Comparison of ENCODE assay signal across 17 cellular contexts in genomic region chr11:117073539-117073938, GRCh38. TPM values are rescaled to one million over a fixed set of nuclear protein-coding genes. Genes with fewer than 3 reads are reported as not detected.
DNase-seq lines count a peak whose midpoint lies in the region; ATAC-seq, FAIRE-seq and TF ChIP-seq lines count a peak whose summit lies in the region.
"Had no signal": no experiment of that assay in that cellular context is flagged by ENCODE, and none has a peak within 500 bp of the region (broad histone marks: within the 10 kb centered on the region; RNA-seq: fewer than 3 reads in every experiment).

No MANE protein-coding gene starts in this region.

- H3K36me3 ChIP-seq in astrocyte (ENCODE audit: insufficient read depth, low read length) (no peaks in the 10 kb centered on the region), neural progenitor cell (no peaks in the 10 kb centered on the region)

- ATAC-seq in HG02798 (IDR thresholded peaks at IDR 0.05; ENCODE audit: poor library complexity, unreplicated experiment) (peak; percentile 42), natural killer cell (no peak)

- TF ChIP-seq CTCF in CD14-positive monocyte (IDR thresholded peaks at IDR 0.05) (no peak), astrocyte (IDR thresholded peaks at IDR 0.05; ENCODE audit: insufficient read depth, low read depth, low read length) (no peak), natural killer cell (IDR thresholded peaks at IDR 0.05) (no peak), neural progenitor cell (IDR thresholded peaks at IDR 0.05) (no peak)

- H3F3A ChIP-seq in neural progenitor cell (ENCODE audit: low read depth): peaks cover 11% of the 10 kb centered on the region

- no peak for DNase-seq in CD14-positive monocyte (ENCODE audit: low spot score)
- no peak for DNase-seq in astrocyte (ENCODE audit: low read depth)
- no peak for DNase-seq in natural killer cell
- no peak for DNase-seq in neural progenitor cell (ENCODE audit: low spot score)
- no peak for DNase-seq in cerebellar nuclear complex (lab: John Stamatoyannopoulos, UW)
- DNase-seq in NCI-H510A (lab: John Stamatoyannopoulos, UW): no peak
- no peak for DNase-seq in C1 segment of cervical spinal cord (lab: John Stamatoyannopoulos, UW)
- DNase-seq: activated CD8-positive, alpha-beta memory T cell treated with anti-CD3 and anti-CD28 coated beads for 24 hours; NCI-H1048; NCI-H446; stimulated activated CD4-positive, alpha-beta T cell treated with anti-CD3 and anti-CD28 coated beads, Interleukin-2, amount 100 ng/mL, for 48 hours; stimulated activated naive CD4-positive, alpha-beta T cell treated with Interleukin-2 at 50 U/mL for 16 hours had no signal

- peaks cover 67% of the 10 kb centered on the region for H3K4me1 Mint-ChIP-seq in CD14-positive monocyte
- peaks cover 58% of the 10 kb centered on the region for H3K4me1 Mint-ChIP-seq in astrocyte (ENCODE audit: low read depth, unreplicated experiment)
- H3K4me1 Mint-ChIP-seq in natural killer cell: peaks cover 61 to 66% of the 10 kb centered on the region in 2 donors
- H3K4me1 Mint-ChIP-seq in neural progenitor cell: peaks cover 19% of the 10 kb centered on the region

- H3K4me3 ChIP-seq in astrocyte (ENCODE audit: insufficient read depth, low read depth, low read length) (no peak overlapping the region), neural progenitor cell (no peak overlapping the region)
- H3K4me3 ChIP-seq: lung had no signal

- H4K20me1 ChIP-seq in astrocyte (ENCODE audit: insufficient read depth, low read length) (peaks cover 83% of the 10 kb centered on the region), neural progenitor cell (ENCODE audit: low read depth) (peaks cover 28% of the 10 kb centered on the region)

- H3K4me3 Mint-ChIP-seq in CD14-positive monocyte: peak overlapping the region in 1 of 2 donors; percentile 46
- no peak overlapping the region for H3K4me3 Mint-ChIP-seq in astrocyte (ENCODE audit: unreplicated experiment)
- H3K4me3 Mint-ChIP-seq in natural killer cell: no peak overlapping the region
- H3K4me3 Mint-ChIP-seq in neural progenitor cell: no peak overlapping the region

- no peaks in the 10 kb centered on the region for H3K9me3 ChIP-seq in astrocyte (ENCODE audit: insufficient read depth, low read depth, low read length)
- H3K9me3 ChIP-seq in neural progenitor cell (ENCODE audit: low read depth): no peaks in the 10 kb centered on the region

- intact Hi-C loops in CD14-positive monocyte (cut with micrococcal nuclease): loop anchor here in 1 of 2 donors (5.0 kb wide), 1 partner anchor 46 kb away; no protein-coding TSS in a partner anchor
- intact Hi-C loops in natural killer cell (cut with micrococcal nuclease): no loop called here

- no peak overlapping the region for H3K4me2 ChIP-seq in astrocyte (ENCODE audit: low read length)
- H3K4me2 ChIP-seq in neural progenitor cell: no peak overlapping the region

- H3K9me3 Mint-ChIP-seq in CD14-positive monocyte (no peaks in the 10 kb centered on the region), astrocyte (ENCODE audit: unreplicated experiment) (no peaks in the 10 kb centered on the region), natural killer cell (no peaks in the 10 kb centered on the region), neural progenitor cell (no peaks in the 10 kb centered on the region)

- H3K9ac ChIP-seq in astrocyte (ENCODE audit: low read length): no peak overlapping the region
- H3K9ac ChIP-seq in neural progenitor cell: no peak overlapping the region

- no peaks in the 10 kb centered on the region for H3K27me3 ChIP-seq in astrocyte (ENCODE audit: insufficient read depth, low read length)
- no peaks in the 10 kb centered on the region for H3K27me3 ChIP-seq in neural progenitor cell

- H2AFZ ChIP-seq in astrocyte (ENCODE audit: low read depth, low read length): no peak overlapping the region
- no peak overlapping the region for H2AFZ ChIP-seq in neural progenitor cell (replicated peaks)

- no peaks in the 10 kb centered on the region for H3K36me3 Mint-ChIP-seq in CD14-positive monocyte
- no peaks in the 10 kb centered on the region for H3K36me3 Mint-ChIP-seq in astrocyte (ENCODE audit: low read depth, unreplicated experiment)
- H3K36me3 Mint-ChIP-seq in natural killer cell: no peaks in the 10 kb centered on the region
- H3K36me3 Mint-ChIP-seq in neural progenitor cell: peaks cover 1% of the 10 kb centered on the region

- no peak overlapping the region for H3K27ac ChIP-seq in astrocyte (ENCODE audit: low read depth, low read length)
- no peak overlapping the region for H3K27ac ChIP-seq in neural progenitor cell
- H3K27ac ChIP-seq: C4-2B had no signal

- FAIRE-seq in astrocyte (lab: Jason Lieb, UNC): no peak
- FAIRE-seq: endometrium, RCC 7860 had no signal

- H3K79me2 ChIP-seq in astrocyte (ENCODE audit: insufficient read depth, low read length) (peaks cover 21% of the 10 kb centered on the region), neural progenitor cell (ENCODE audit: low read depth) (peaks cover 97% of the 10 kb centered on the region)

- H3K27ac Mint-ChIP-seq in CD14-positive monocyte (peak overlapping the region; percentile 75 to 92 (median 87)), astrocyte (ENCODE audit: unreplicated experiment) (peak overlapping the region; percentile 71), natural killer cell (peak overlapping the region; percentile 29 to 70), neural progenitor cell (no peak overlapping the region)

- no peaks in the 10 kb centered on the region for H3K27me3 Mint-ChIP-seq in CD14-positive monocyte (ENCODE audit: low read depth in 3 of 3)
- H3K27me3 Mint-ChIP-seq in astrocyte (ENCODE audit: low read depth, unreplicated experiment): no peaks in the 10 kb centered on the region
- H3K27me3 Mint-ChIP-seq in natural killer cell (ENCODE audit: low read depth in 2 of 2): no peaks in the 10 kb centered on the region
- H3K27me3 Mint-ChIP-seq in neural progenitor cell (ENCODE audit: insufficient read depth, low read depth): no peaks in the 10 kb centered on the region

- H3K4me1 ChIP-seq in astrocyte (ENCODE audit: insufficient read depth, low read length) (peaks cover 12% of the 10 kb centered on the region), neural progenitor cell (peaks cover 13% of the 10 kb centered on the region)

RNA-seq across cellular contexts. Expression of gene SIK3, which starts 24.7 kb away (rescaled TPM):
- polyA plus RNA-seq in CD14-positive monocyte: 10 to 100 TPM; 18.3 to 20.0 TPM
- total RNA-seq in astrocyte: 31.8 and 34.4 TPM in 2 replicates
- total RNA-seq in natural killer cell: 100 to 1,000 TPM in 2 of 3 donors, 10 to 100 TPM in 1; 71.6 to 120 (median 119) TPM
- 19.7 and 24.4 TPM in 2 replicates for total RNA-seq in neural progenitor cell (ENCODE audit: low replicate concordance)
